22 cellular contexts compared by ENCODE assay signal in genomic region chr10:124591123-124591495, GRCh38.
DNase-seq lines count a peak whose midpoint lies in the region; ATAC-seq and TF ChIP-seq lines count a peak whose summit lies in the region.
"Had no signal": no experiment of that assay in that cellular context is flagged by ENCODE, and none has a peak within 500 bp of the region (broad histone marks: within the 10 kb centered on the region; RNA-seq: fewer than 3 reads in every experiment).

No MANE protein-coding gene starts in this region.

- H3K27ac Mint-ChIP-seq in chondrocyte (ENCODE audit: unreplicated experiment) = no peak overlapping the region
- H3K27ac Mint-ChIP-seq: CD4-positive, alpha-beta T cell had no signal

- H3K9me3 Mint-ChIP-seq in chondrocyte (ENCODE audit: low read depth) = peaks cover 6% of the 10 kb centered on the region
- H3K9me3 Mint-ChIP-seq: CD4-positive, alpha-beta T cell had no signal

- H2AFZ ChIP-seq in osteoblast (ENCODE audit: low read length) = no peak overlapping the region

- DNase-seq in heart left ventricle = peak in 3 of 5 donors; percentile 9 to 32 (median 19)
- DNase-seq in cardiac septum (ENCODE audit: low spot score) = no peak
- peak; percentile 66 for DNase-seq in chondrocyte (ENCODE audit: low spot score)
- DNase-seq in osteoblast (ENCODE audit: insufficient read length, low spot score, missing footprints) = peak; percentile 60
- no peak for DNase-seq in medulla oblongata (ENCODE audit: extremely low spot score)
- DNase-seq in H4 (ENCODE audit: low spot score) = no peak
- DNase-seq: Caco-2; CD4-positive, alpha-beta T cell; DMS 273 treated with DMSO at 0.1 percent for 48 hours; DMS79 treated with DMSO at 0.1 percent for 48 hours; MG63; NCI-H1417; NCI-H1694 treated with DMSO at 0.1 percent for 48 hours; NCI-H2081 treated with DMSO at 0.1 percent for 48 hours; NCI-H2171 treated with DMSO at 0.1 percent for 48 hours; NCI-H526; OCI-M1 had no signal

- H3K27me3 Mint-ChIP-seq in chondrocyte (ENCODE audit: low read depth) = no peaks in the 10 kb centered on the region
- H3K27me3 Mint-ChIP-seq: CD4-positive, alpha-beta T cell had no signal

- peaks cover 19% of the 10 kb centered on the region for H3K4me1 Mint-ChIP-seq in chondrocyte (ENCODE audit: low read depth)

- WGBS in heart left ventricle, 4 donors = 83 to 91% (median 88%) methylated on average over 4 to 5 of the region's 5 CpGs

- H4K20me1 ChIP-seq in osteoblast (ENCODE audit: insufficient read depth, low read length) = no peaks in the 10 kb centered on the region

- ATAC-seq in heart left ventricle (no peak), HG02885 (IDR thresholded peaks at IDR 0.05; ENCODE audit: poor library complexity, unreplicated experiment) (no peak)
- ATAC-seq: HepG2, K562 had no signal

- peaks cover 0 to 6% (median 0%) of the 10 kb centered on the region in 12 donors for H3K9me3 ChIP-seq in heart left ventricle
- H3K9me3 ChIP-seq in osteoblast (ENCODE audit: low read depth, low read length) = peaks cover 5% of the 10 kb centered on the region
- H3K9me3 ChIP-seq: Caco-2 had no signal

- H3K4me1 ChIP-seq in heart left ventricle (peaks cover 0 to 22% (median 12%) of the 10 kb centered on the region in 12 donors), osteoblast (ENCODE audit: insufficient read depth, low read length) (no peaks in the 10 kb centered on the region)
- H3K4me1 ChIP-seq: HAP-1 had no signal

- no peak overlapping the region for H3K4me2 ChIP-seq in osteoblast (ENCODE audit: insufficient read depth, low read length)

- intact Hi-C loops in heart left ventricle (cut with DNase I) (no loop called here), cardiac septum (cut with DNase I) (no loop called here)

- no peaks in the 10 kb centered on the region for H3K27me3 ChIP-seq in heart left ventricle
- peaks cover 7% of the 10 kb centered on the region for H3K27me3 ChIP-seq in osteoblast (ENCODE audit: insufficient read depth, low read length)
- H3K27me3 ChIP-seq: MG63 had no signal

- no peak for TF ChIP-seq POLR2A in heart left ventricle (IDR thresholded peaks at IDR 0.05)

- TF ChIP-seq CTCF in heart left ventricle (IDR thresholded peaks at IDR 0.05) = no peak
- no peak for TF ChIP-seq CTCF in chondrocyte (IDR thresholded peaks at IDR 0.05)
- TF ChIP-seq CTCF in osteoblast (IDR thresholded peaks at IDR 0.05; ENCODE audit: extremely low read depth, low read depth, low read length) = no peak

- H3K79me2 ChIP-seq in osteoblast (ENCODE audit: insufficient read depth, low read length) = no peaks in the 10 kb centered on the region

- H3K36me3 ChIP-seq in heart left ventricle = no peaks in the 10 kb centered on the region
- H3K36me3 ChIP-seq in osteoblast (ENCODE audit: insufficient read depth, low read length) = no peaks in the 10 kb centered on the region
- H3K36me3 ChIP-seq: HAP-1, MG63 had no signal

- peaks cover 1% of the 10 kb centered on the region for H3K36me3 Mint-ChIP-seq in chondrocyte (ENCODE audit: low read depth)

- H3K4me3 Mint-ChIP-seq in chondrocyte (ENCODE audit: unreplicated experiment) = no peak overlapping the region
- H3K4me3 Mint-ChIP-seq: CD4-positive, alpha-beta T cell had no signal

- H3K27ac ChIP-seq in heart left ventricle (no peak overlapping the region), osteoblast (ENCODE audit: low read depth, low read length) (no peak overlapping the region)
- H3K27ac ChIP-seq: HL-60 had no signal

- H3K4me3 ChIP-seq in heart left ventricle (no peak overlapping the region), osteoblast (ENCODE audit: insufficient read depth, low read length) (no peak overlapping the region)
- H3K4me3 ChIP-seq: HAP-1, K562, MG63 had no signal

Comparison
In these comparisons a context has a peak if more than half of its experiments do, and no peak if none do; other contexts are left out.
1. DNase-seq: peak in heart left ventricle (3 of 5), chondrocyte (single experiment) and osteoblast (single experiment); none in cardiac septum (single experiment), medulla oblongata (single experiment) and H4 (single experiment).